ENCODE assay signal across 25 cellular contexts in the genomic region with DNA sequence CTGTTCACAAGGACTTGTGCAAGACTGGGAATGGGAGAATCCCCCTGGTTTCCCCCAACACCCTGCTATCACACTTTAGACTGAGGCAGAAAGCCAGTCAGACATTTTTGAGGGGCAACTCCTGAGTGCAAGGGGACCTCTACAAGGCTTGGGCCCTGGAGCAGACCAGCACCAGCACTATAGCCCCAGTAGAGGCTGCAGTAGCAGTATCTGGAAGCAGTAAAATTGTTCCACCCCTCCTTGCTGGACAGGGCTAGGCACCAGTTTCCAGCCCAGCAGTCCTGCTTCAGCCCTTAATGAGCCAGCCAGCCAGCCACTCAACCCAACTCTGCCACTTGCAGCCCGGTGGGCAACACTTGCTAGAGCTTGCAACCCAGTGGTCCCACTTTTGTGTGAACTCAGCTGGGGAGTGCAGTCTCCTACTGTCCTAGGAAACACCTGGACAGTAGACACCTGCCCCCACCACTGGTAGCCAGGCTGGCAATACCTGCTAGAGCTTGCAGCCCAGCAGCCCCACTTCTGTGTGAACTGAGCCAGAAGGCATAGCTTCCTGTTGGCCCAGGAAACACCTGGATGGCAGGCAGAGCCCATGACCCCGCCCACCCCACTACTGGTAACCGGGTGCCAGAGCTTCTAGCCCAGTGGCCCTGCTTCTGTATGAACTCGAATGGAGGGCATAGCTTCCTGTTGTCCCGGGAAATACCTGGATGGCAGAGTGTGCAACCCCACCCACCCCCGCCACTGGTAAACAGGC.
DNase-seq lines count a peak whose midpoint lies in the region; ATAC-seq, FAIRE-seq and TF ChIP-seq lines count a peak whose summit lies in the region.
"Had no signal": no experiment of that assay in that cellular context is flagged by ENCODE, and none has a peak within 500 bp of the region (broad histone marks: within the 10 kb centered on the region; RNA-seq: fewer than 3 reads in every experiment).

No MANE protein-coding gene starts in this region.

- WGBS in K562 (ENCODE audit: insufficient coverage, low coverage, missing lambda C conversion rate) = 44% methylated on average over 6 of the region's 6 CpGs

- H3K4me2 ChIP-seq in K562 (ENCODE audit: insufficient read depth, low read length) = no peak overlapping the region

- no peak overlapping the region for H3K9ac ChIP-seq in K562 (ENCODE audit: insufficient read depth in 1 of 2, low read depth in 2 of 2, low read length in 2 of 2)

- no TSS peak for BruUV-seq in K562 (replicated peaks; lab: Mats Ljungman, UMichigan)

- no peak overlapping the region for H3K4me3 ChIP-seq in K562
- H3K4me3 ChIP-seq: heart right ventricle, lower lobe of right lung, ovary, SJCRH30 had no signal

- DNase-seq in DMS53 treated with DMSO at 0.1 percent for 48 hours (lab: John Stamatoyannopoulos, UW; ENCODE audit: unreplicated experiment) (peak; percentile 94), KBM-7 (peak; percentile 52), K562 (ENCODE audit: extremely low read depth in 1 of 4, low spot score in 3 of 4) (no peak), naive B cell (peak; percentile 34), NCI-H524 treated with DMSO at 0.1 percent for 48 hours (lab: John Stamatoyannopoulos, UW) (no peak), NCI-H446 treated with DMSO at 0.1 percent for 48 hours (lab: John Stamatoyannopoulos, UW) (no peak), NCI-H146 (lab: John Stamatoyannopoulos, UW) (no peak)
- DNase-seq: activated CD4-positive, CD25-positive, alpha-beta regulatory T cell; activated naive CD8-positive, alpha-beta T cell treated with anti-CD3 and anti-CD28 coated beads for 36 hours; activated T-cell treated with anti-CD3 and anti-CD28 coated beads, Interleukin-2, amount 50 U/mL, for 72 hours; endodermal cell; H7; heart right ventricle; lower lobe of right lung; MV-4-11; NCI-H1930; OCI-M1; ovary; SJCRH30; stimulated activated naive CD4-positive, alpha-beta T cell; T-helper 2 cell had no signal

- intact Hi-C loops in K562 (cut with micrococcal nuclease) = no loop called here

- no peak for TF ChIP-seq RAD21 in K562 (CRISPR knock-in tag; conservative IDR thresholded peaks at IDR 0.05 in 1 of 2, IDR thresholded peaks at IDR 0.05 in 1 of 2)

- peak; percentile 64 for ATAC-seq in K562
- ATAC-seq in naive B cell (ENCODE audit: low read depth in 2 of 2) = peak; percentile 89 to 90
- ATAC-seq in HG03439 (IDR thresholded peaks at IDR 0.05; ENCODE audit: unreplicated experiment) = no peak
- ATAC-seq: activated T-cell treated with anti-CD3 and anti-CD28 coated beads, Interleukin-2, amount 50 U/mL, for 72 hours; heart right ventricle; sciatic nerve had no signal

- no peaks in the 10 kb centered on the region for H3K27me3 ChIP-seq in K562 (ENCODE audit: control insufficient read depth in 2 of 2, insufficient read depth in 2 of 2, low read length in 2 of 2)
- H3K27me3 ChIP-seq: heart right ventricle, ovary, SJCRH30 had no signal

- peak overlapping the region; percentile 8 to 77 (median 70) for H3K4me3 Mint-ChIP-seq in naive B cell
- H3K4me3 Mint-ChIP-seq: activated naive CD8-positive, alpha-beta T cell treated with anti-CD3 and anti-CD28 coated beads for 36 hours; activated T-cell treated with anti-CD3 and anti-CD28 coated beads, Interleukin-2, amount 50 U/mL, for 72 hours; endodermal cell; type B pancreatic cell had no signal

- H4K20me1 ChIP-seq in K562 (replicated peaks; ENCODE audit: control insufficient read depth, insufficient read depth, low read length) = no peaks in the 10 kb centered on the region

- in situ Hi-C loops in KBM-7 (cut with MboI; ENCODE audit: low pct_unique_long_range_greater_than_20kb, low sequenced_read_pairs) = no loop called here
- in situ Hi-C loops in K562 (cut with MboI) = no loop called here

- TF ChIP-seq EP300 in K562 (IDR thresholded peaks at IDR 0.05; ENCODE audit: low read length) = no peak

- peaks cover 2 to 22% (median 7%) of the 10 kb centered on the region in 7 donors for H3K9me3 Mint-ChIP-seq in naive B cell
- H3K9me3 Mint-ChIP-seq: activated naive CD8-positive, alpha-beta T cell treated with anti-CD3 and anti-CD28 coated beads for 36 hours had no signal

- no peak overlapping the region for H2AFZ ChIP-seq in K562 (ENCODE audit: low read depth, low read length)

- H3K9me3 ChIP-seq in K562 (replicated peaks; ENCODE audit: control insufficient read depth, insufficient read depth, low read depth, low read length) = 0 out of 2 replicates have a peak, but pooled peaks cover 2% of the 10 kb centered on the region
- H3K9me3 ChIP-seq: lower lobe of right lung, ovary had no signal

- peaks cover 23 to 36% (median 28%) of the 10 kb centered on the region in 3 donors for H3K4me1 Mint-ChIP-seq in naive B cell
- H3K4me1 Mint-ChIP-seq: activated naive CD8-positive, alpha-beta T cell treated with anti-CD3 and anti-CD28 coated beads for 36 hours; endodermal cell had no signal

- FAIRE-seq in K562 (lab: Jason Lieb, UNC) = no peak
- FAIRE-seq: G401.6 had no signal

- no peak for TF ChIP-seq CTCF in K562 (IDR thresholded peaks at IDR 0.05 in 2 of 3, conservative IDR thresholded peaks at IDR 0.05 in 1 of 3; ENCODE audit: insufficient read depth in 2 of 3, low read depth in 1 of 3, low read length in 3 of 3)

- H3K27ac Mint-ChIP-seq in naive B cell = peak overlapping the region; percentile 43 to 91 (median 83)
- H3K27ac Mint-ChIP-seq: activated naive CD8-positive, alpha-beta T cell treated with anti-CD3 and anti-CD28 coated beads for 36 hours; activated T-cell treated with anti-CD3 and anti-CD28 coated beads, Interleukin-2, amount 50 U/mL, for 72 hours; endodermal cell; type B pancreatic cell had no signal

- H3K9me1 ChIP-seq in K562 (ENCODE audit: control insufficient read depth, insufficient read depth, low read length) = no peaks in the 10 kb centered on the region

- no peaks in the 10 kb centered on the region for H3K4me1 ChIP-seq in K562 (replicated peaks in 1 of 2; ENCODE audit: control insufficient read depth in 2 of 2, insufficient read depth in 2 of 2, low read length in 2 of 2)
- H3K4me1 ChIP-seq: heart right ventricle, lower lobe of right lung, SJCRH30 had no signal

- no peaks in the 10 kb centered on the region for H3K36me3 ChIP-seq in K562 (ENCODE audit: control insufficient read depth, insufficient read depth, low read length)
- H3K36me3 ChIP-seq: heart right ventricle, lower lobe of right lung, ovary, SJCRH30 had no signal

- no peaks in the 10 kb centered on the region for H3K27me3 Mint-ChIP-seq in naive B cell
- H3K27me3 Mint-ChIP-seq: type B pancreatic cell had no signal

- CTCF ChIA-PET in K562 (lab: Yijun Ruan, JAX; ENCODE audit: low intra/inter-chr PET ratio) = no interaction called here

- TF ChIP-seq POLR2A in K562 (conservative IDR thresholded peaks at IDR 0.05) = no peak

- peaks cover 11 to 26% of the 10 kb centered on the region in 2 donors for H3K36me3 Mint-ChIP-seq in naive B cell
- H3K36me3 Mint-ChIP-seq: type B pancreatic cell had no signal

- no peaks in the 10 kb centered on the region for H3K79me2 ChIP-seq in K562 (ENCODE audit: control insufficient read depth, insufficient read depth, low read length)

- no peak overlapping the region for H3K27ac ChIP-seq in K562 (ENCODE audit: extremely low read depth, low read depth, low read length)
- H3K27ac ChIP-seq: heart right ventricle, lower lobe of right lung, SJCRH30 had no signal

- POLR2A ChIA-PET in K562 (lab: Yijun Ruan, JAX) = interaction anchor here (0.6 to 1.2 kb wide), 2 partner anchors 21 to 29 kb away, joined by 3 read pairs; no protein-coding TSS in a partner anchor

TF ChIP-seq in K562, 482 proteins besides CTCF, POLR2A, EP300 and RAD21 (continues in another document):
- TF ChIP-seq CUX1 (CRISPR knock-in tag; IDR thresholded peaks at IDR 0.05) = no peak
- no peak for TF ChIP-seq ZBTB8A (IDR thresholded peaks at IDR 0.05; ENCODE audit: partially characterized antibody)
- TF ChIP-seq ILF3 (IDR thresholded peaks at IDR 0.05; ENCODE audit: borderline replicate concordance) = no peak

Comparison
In these comparisons a context has a peak if more than half of its experiments do, and no peak if none do; other contexts are left out.
1. DNase-seq: peak in DMS53 treated with DMSO at 0.1 percent for 48 hours (single experiment), KBM-7 (single experiment) and naive B cell (single experiment); none in K562 (0 of 4), NCI-H524 treated with DMSO at 0.1 percent for 48 hours (single experiment), NCI-H446 treated with DMSO at 0.1 percent for 48 hours (single experiment) and NCI-H146 (single experiment).